In genomic region chr9:131397100-131397790, GRCh38 we compare ENCODE assay signal across 8 cellular contexts. TPM values are rescaled to one million over a fixed set of nuclear protein-coding genes. Genes with fewer than 3 reads are reported as not detected.
DNase-seq lines count a peak whose midpoint lies in the region; ATAC-seq, FAIRE-seq and TF ChIP-seq lines count a peak whose summit lies in the region.

No MANE protein-coding gene starts in this region.

- H3K4me1 Mint-ChIP-seq in activated naive CD8-positive, alpha-beta T cell treated with anti-CD3 and anti-CD28 coated beads for 36 hours = peaks cover 67% of the 10 kb centered on the region
- peaks cover 55% of the 10 kb centered on the region for H3K4me1 Mint-ChIP-seq in type B pancreatic cell (ENCODE audit: unreplicated experiment)

- peak in 1 of 2 donors; percentile 49 for DNase-seq in cardiac muscle cell (ENCODE audit: low read depth in 1 of 2, low spot score in 1 of 2)
- no peak for DNase-seq in Right ventricle myocardium superior
- DNase-seq in activated naive CD8-positive, alpha-beta T cell treated with anti-CD3 and anti-CD28 coated beads for 36 hours = no peak
- no peak for DNase-seq in kidney epithelial cell (ENCODE audit: low read depth)
- DNase-seq in type B pancreatic cell (ENCODE audit: extremely low spot score, unreplicated experiment) = no peak
- DNase-seq in RPMI8226 = no peak
- DNase-seq in frontal cortex (ENCODE audit: low spot score in 2 of 2) = no peak

- peak overlapping the region; percentile 77 for H3K27ac ChIP-seq in cardiac muscle cell

- no peaks in the 10 kb centered on the region for H3K9me3 Mint-ChIP-seq in activated naive CD8-positive, alpha-beta T cell treated with anti-CD3 and anti-CD28 coated beads for 36 hours
- H3K9me3 Mint-ChIP-seq in type B pancreatic cell = no peaks in the 10 kb centered on the region

- no peaks in the 10 kb centered on the region for H3K9me3 ChIP-seq in cardiac muscle cell (ENCODE audit: low read depth)

- ATAC-seq in Right ventricle myocardium superior (ENCODE audit: poor library complexity) = no peak
- no peak for ATAC-seq in GM18907 (IDR thresholded peaks at IDR 0.05; ENCODE audit: unreplicated experiment)

- intact Hi-C loops in Right ventricle myocardium superior (cut with DNase I) = no loop called here

- H3K27me3 ChIP-seq in cardiac muscle cell (no peaks in the 10 kb centered on the region), kidney epithelial cell (ENCODE audit: control insufficient read depth, insufficient read depth, low read length) (no peaks in the 10 kb centered on the region)

- peaks cover 36% of the 10 kb centered on the region for H3K36me3 Mint-ChIP-seq in activated naive CD8-positive, alpha-beta T cell treated with anti-CD3 and anti-CD28 coated beads for 36 hours
- peaks cover 4% of the 10 kb centered on the region for H3K36me3 Mint-ChIP-seq in type B pancreatic cell

- no peaks in the 10 kb centered on the region for H3K27me3 Mint-ChIP-seq in activated naive CD8-positive, alpha-beta T cell treated with anti-CD3 and anti-CD28 coated beads for 36 hours
- H3K27me3 Mint-ChIP-seq in type B pancreatic cell = no peaks in the 10 kb centered on the region

- H3K4me1 ChIP-seq in cardiac muscle cell (ENCODE audit: low read depth) = peaks cover 45% of the 10 kb centered on the region

- peak overlapping the region; percentile 74 for H3K27ac Mint-ChIP-seq in activated naive CD8-positive, alpha-beta T cell treated with anti-CD3 and anti-CD28 coated beads for 36 hours
- peak overlapping the region; percentile 92 for H3K27ac Mint-ChIP-seq in type B pancreatic cell

- peak overlapping the region; percentile 88 for H3K4me3 Mint-ChIP-seq in activated naive CD8-positive, alpha-beta T cell treated with anti-CD3 and anti-CD28 coated beads for 36 hours
- H3K4me3 Mint-ChIP-seq in type B pancreatic cell = peak overlapping the region; percentile 98

- TF ChIP-seq CTCF in cardiac muscle cell (IDR thresholded peaks at IDR 0.05; ENCODE audit: low read depth, low read length) = no peak
- no peak for TF ChIP-seq CTCF in kidney epithelial cell (IDR thresholded peaks at IDR 0.05; ENCODE audit: insufficient read depth, low read length, poor library complexity, severe bottlenecking)
- no peak for TF ChIP-seq CTCF in type B pancreatic cell (conservative IDR thresholded peaks at IDR 0.05)

- H3K4me3 ChIP-seq in cardiac muscle cell (peak overlapping the region; percentile 1), kidney epithelial cell (ENCODE audit: low read depth, low read length) (peak overlapping the region; percentile 9)

- H3K36me3 ChIP-seq in cardiac muscle cell (no peaks in the 10 kb centered on the region), kidney epithelial cell (ENCODE audit: control insufficient read depth, insufficient read depth, low read length) (no peaks in the 10 kb centered on the region)

- no peak for FAIRE-seq in frontal cortex (lab: Jason Lieb, UNC)

RNA-seq across cellular contexts. Expression of gene PRRC2B, which starts 3.4 kb away (rescaled TPM):
- total RNA-seq in cardiac muscle cell = 166 and 259 TPM in 2 replicates
- polyA plus RNA-seq in cardiac muscle cell = 71.1 and 112 TPM in 2 replicates
- total RNA-seq in Right ventricle myocardium superior = 124 TPM
- total RNA-seq in activated naive CD8-positive, alpha-beta T cell treated with anti-CD3 and anti-CD28 coated beads for 36 hours = 100 to 1,000 TPM; 128 to 135 TPM
- 158 and 169 TPM in 2 replicates for total RNA-seq in kidney epithelial cell
- 225 and 300 TPM in 2 replicates for total RNA-seq in type B pancreatic cell (ENCODE audit: low replicate concordance)
- total RNA-seq in frontal cortex = 117 TPM
